In the genomic region with DNA sequence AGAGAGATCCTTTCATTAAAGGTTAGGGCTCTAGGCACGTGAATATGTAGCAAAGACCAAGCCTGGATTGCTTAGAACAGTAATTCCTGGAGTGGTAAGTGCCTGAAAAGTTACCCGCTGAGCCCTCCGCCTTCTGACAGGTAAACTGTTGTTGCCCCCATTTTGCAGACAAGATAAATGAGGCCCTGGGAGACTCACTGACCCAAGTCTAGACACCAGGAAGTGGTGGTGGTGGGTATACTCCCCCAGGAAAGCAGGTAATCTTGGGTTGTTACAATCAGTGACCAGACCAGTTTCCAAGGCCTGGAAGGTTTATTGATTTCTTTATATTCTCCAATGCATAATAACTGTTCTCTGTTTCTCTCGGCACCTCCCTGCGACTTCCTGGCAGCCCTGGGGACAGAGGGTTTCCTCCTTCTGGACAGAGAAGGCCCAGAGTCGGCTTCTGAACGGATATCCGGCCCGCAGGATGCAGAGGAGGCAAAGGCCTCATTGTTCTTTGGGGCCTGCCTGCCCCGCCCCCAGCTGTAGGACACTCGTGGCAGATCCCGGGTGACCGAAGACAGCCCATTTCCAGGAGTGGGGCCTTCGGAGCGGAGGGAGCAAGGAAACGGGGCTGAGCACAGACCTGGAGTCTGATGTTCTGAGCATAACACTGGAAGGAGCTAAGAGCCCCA, we compare ENCODE assay signal across 1 cellular context.
TF ChIP-seq lines count a peak whose summit lies in the region.

No MANE protein-coding gene starts in this region.

TF ChIP-seq in H1, 55 proteins besides CTCF, POLR2A, EP300 and RAD21:
- TF ChIP-seq KDM5A (IDR thresholded peaks at IDR 0.05; ENCODE audit: low read length) (no peak), KDM1A (IDR thresholded peaks at IDR 0.05; ENCODE audit: borderline replicate concordance, low read length) (no peak), SIX5 (IDR thresholded peaks at IDR 0.05; ENCODE audit: low read depth, low read length) (no peak), EZH2 (IDR thresholded peaks at IDR 0.05; ENCODE audit: low read depth, low read length, severe bottlenecking) (no peak), CBX5 (IDR thresholded peaks at IDR 0.05; ENCODE audit: low read depth, low read length) (no peak), SAP30 (IDR thresholded peaks at IDR 0.05; ENCODE audit: insufficient read depth, insufficient replicate concordance, low read length) (no peak)
- TF ChIP-seq, protein P1, sequence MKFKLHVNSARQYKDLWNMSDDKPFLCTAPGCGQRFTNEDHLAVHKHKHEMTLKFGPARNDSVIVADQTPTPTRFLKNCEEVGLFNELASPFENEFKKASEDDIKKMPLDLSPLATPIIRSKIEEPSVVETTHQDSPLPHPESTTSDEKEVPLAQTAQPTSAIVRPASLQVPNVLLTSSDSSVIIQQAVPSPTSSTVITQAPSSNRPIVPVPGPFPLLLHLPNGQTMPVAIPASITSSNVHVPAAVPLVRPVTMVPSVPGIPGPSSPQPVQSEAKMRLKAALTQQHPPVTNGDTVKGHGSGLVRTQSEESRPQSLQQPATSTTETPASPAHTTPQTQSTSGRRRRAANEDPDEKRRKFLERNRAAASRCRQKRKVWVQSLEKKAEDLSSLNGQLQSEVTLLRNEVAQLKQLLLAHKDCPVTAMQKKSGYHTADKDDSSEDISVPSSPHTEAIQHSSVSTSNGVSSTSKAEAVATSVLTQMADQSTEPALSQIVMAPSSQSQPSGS (IDR thresholded peaks at IDR 0.05; ENCODE audit: low read length): no peak
- TF ChIP-seq, protein P2, sequence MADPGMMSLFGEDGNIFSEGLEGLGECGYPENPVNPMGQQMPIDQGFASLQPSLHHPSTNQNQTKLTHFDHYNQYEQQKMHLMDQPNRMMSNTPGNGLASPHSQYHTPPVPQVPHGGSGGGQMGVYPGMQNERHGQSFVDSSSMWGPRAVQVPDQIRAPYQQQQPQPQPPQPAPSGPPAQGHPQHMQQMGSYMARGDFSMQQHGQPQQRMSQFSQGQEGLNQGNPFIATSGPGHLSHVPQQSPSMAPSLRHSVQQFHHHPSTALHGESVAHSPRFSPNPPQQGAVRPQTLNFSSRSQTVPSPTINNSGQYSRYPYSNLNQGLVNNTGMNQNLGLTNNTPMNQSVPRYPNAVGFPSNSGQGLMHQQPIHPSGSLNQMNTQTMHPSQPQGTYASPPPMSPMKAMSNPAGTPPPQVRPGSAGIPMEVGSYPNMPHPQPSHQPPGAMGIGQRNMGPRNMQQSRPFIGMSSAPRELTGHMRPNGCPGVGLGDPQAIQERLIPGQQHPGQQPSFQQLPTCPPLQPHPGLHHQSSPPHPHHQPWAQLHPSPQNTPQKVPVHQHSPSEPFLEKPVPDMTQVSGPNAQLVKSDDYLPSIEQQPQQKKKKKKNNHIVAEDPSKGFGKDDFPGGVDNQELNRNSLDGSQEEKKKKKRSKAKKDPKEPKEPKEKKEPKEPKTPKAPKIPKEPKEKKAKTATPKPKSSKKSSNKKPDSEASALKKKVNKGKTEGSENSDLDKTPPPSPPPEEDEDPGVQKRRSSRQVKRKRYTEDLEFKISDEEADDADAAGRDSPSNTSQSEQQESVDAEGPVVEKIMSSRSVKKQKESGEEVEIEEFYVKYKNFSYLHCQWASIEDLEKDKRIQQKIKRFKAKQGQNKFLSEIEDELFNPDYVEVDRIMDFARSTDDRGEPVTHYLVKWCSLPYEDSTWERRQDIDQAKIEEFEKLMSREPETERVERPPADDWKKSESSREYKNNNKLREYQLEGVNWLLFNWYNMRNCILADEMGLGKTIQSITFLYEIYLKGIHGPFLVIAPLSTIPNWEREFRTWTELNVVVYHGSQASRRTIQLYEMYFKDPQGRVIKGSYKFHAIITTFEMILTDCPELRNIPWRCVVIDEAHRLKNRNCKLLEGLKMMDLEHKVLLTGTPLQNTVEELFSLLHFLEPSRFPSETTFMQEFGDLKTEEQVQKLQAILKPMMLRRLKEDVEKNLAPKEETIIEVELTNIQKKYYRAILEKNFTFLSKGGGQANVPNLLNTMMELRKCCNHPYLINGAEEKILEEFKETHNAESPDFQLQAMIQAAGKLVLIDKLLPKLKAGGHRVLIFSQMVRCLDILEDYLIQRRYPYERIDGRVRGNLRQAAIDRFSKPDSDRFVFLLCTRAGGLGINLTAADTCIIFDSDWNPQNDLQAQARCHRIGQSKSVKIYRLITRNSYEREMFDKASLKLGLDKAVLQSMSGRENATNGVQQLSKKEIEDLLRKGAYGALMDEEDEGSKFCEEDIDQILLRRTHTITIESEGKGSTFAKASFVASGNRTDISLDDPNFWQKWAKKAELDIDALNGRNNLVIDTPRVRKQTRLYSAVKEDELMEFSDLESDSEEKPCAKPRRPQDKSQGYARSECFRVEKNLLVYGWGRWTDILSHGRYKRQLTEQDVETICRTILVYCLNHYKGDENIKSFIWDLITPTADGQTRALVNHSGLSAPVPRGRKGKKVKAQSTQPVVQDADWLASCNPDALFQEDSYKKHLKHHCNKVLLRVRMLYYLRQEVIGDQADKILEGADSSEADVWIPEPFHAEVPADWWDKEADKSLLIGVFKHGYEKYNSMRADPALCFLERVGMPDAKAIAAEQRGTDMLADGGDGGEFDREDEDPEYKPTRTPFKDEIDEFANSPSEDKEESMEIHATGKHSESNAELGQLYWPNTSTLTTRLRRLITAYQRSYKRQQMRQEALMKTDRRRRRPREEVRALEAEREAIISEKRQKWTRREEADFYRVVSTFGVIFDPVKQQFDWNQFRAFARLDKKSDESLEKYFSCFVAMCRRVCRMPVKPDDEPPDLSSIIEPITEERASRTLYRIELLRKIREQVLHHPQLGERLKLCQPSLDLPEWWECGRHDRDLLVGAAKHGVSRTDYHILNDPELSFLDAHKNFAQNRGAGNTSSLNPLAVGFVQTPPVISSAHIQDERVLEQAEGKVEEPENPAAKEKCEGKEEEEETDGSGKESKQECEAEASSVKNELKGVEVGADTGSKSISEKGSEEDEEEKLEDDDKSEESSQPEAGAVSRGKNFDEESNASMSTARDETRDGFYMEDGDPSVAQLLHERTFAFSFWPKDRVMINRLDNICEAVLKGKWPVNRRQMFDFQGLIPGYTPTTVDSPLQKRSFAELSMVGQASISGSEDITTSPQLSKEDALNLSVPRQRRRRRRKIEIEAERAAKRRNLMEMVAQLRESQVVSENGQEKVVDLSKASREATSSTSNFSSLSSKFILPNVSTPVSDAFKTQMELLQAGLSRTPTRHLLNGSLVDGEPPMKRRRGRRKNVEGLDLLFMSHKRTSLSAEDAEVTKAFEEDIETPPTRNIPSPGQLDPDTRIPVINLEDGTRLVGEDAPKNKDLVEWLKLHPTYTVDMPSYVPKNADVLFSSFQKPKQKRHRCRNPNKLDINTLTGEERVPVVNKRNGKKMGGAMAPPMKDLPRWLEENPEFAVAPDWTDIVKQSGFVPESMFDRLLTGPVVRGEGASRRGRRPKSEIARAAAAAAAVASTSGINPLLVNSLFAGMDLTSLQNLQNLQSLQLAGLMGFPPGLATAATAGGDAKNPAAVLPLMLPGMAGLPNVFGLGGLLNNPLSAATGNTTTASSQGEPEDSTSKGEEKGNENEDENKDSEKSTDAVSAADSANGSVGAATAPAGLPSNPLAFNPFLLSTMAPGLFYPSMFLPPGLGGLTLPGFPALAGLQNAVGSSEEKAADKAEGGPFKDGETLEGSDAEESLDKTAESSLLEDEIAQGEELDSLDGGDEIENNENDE (IDR thresholded peaks at IDR 0.05; ENCODE audit: insufficient replicate concordance, low read length): no peak
